1 cellular context compared by ENCODE assay signal in the genomic region with DNA sequence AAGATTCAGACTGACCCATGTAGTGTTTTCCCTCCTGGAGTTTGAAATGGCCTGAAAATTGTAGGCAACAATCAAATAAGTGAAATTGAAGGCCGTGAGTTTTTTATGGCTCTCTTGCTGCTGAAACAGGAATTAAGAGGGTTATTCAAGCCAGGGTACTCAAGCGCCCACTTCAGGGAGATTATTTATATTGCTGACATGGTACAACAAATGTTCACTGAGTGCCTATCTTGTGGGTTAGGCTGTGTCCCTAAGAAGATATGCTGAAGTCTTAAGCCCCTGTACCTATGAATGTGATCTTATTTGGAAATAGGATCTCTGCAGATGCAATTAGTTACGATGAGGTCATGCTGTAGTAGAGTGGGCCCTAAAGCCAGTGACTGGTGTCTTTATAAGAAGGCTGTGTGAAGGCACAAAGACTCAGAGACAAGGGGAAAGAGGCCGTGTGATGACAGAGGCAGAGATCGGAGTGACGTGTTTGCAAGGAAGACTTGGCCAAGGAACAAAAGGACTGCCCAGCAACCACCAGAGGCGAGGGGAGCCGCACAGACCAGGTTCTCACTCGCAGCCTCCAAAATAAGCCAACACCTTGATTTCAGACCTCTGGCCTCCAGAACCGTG.
TF ChIP-seq lines count a peak whose summit lies in the region.

No MANE protein-coding gene starts in this region.

TF ChIP-seq in HEK293, 187 proteins besides CTCF, POLR2A, EP300 and RAD21 (continued from another document and continues in another):
- TF ChIP-seq, protein P1, sequence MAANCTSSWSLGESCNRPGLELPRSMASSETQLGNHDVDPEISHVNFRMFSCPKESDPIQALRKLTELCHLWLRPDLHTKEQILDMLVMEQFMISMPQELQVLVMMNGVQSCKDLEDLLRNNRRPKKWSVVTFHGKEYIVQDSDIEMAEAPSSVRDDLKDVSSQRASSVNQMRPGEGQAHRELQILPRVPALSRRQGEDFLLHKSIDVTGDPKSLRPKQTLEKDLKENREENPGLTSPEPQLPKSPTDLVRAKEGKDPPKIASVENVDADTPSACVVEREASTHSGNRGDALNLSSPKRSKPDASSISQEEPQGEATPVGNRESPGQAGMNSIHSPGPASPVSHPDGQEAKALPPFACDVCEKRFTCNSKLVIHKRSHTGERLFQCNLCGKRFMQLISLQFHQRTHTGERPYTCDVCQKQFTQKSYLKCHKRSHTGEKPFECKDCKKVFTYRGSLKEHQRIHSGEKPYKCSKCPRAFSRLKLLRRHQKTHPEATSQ (tag by site-specific recombination; IDR thresholded peaks at IDR 0.05), result no peak
- TF ChIP-seq ZNF670 (tag by site-specific recombination; IDR thresholded peaks at IDR 0.05; ENCODE audit: low read depth) (no peak), ZNF571 (tag by site-specific recombination; IDR thresholded peaks at IDR 0.05) (no peak), MEIS1 (CRISPR knock-in tag; IDR thresholded peaks at IDR 0.05; ENCODE audit: borderline replicate concordance) (no peak), SETDB1 (IDR thresholded peaks at IDR 0.05; ENCODE audit: insufficient read length, low read length) (no peak), ZNF621 (tag by site-specific recombination; IDR thresholded peaks at IDR 0.05) (no peak), GLI4 (tag by site-specific recombination; IDR thresholded peaks at IDR 0.05) (no peak), ZNF629 (tag by site-specific recombination; IDR thresholded peaks at IDR 0.05) (peak; percentile 58), ZFP37 (tag by site-specific recombination; IDR thresholded peaks at IDR 0.05) (no peak), HOXC10 (CRISPR knock-in tag; IDR thresholded peaks at IDR 0.05) (no peak), ZFP69B (tag by site-specific recombination; IDR thresholded peaks at IDR 0.05) (peak; percentile 65; the same call in 1 of the 2 replicates), ZNF510 (tag by site-specific recombination; IDR thresholded peaks at IDR 0.05; ENCODE audit: insufficient replicate concordance) (no peak), ZBTB1 (tag by site-specific recombination; IDR thresholded peaks at IDR 0.05) (no peak), ZNF391 (tag by site-specific recombination; IDR thresholded peaks at IDR 0.05; ENCODE audit: borderline replicate concordance, low read depth) (no peak), ZNF366 (tag by site-specific recombination; conservative IDR thresholded peaks at IDR 0.05) (no peak), ZEB2 (tag by site-specific recombination; IDR thresholded peaks at IDR 0.05) (0 out of 2 replicates have a peak, but pooled peaks have one; percentile 30), KLF7 (tag by site-specific recombination; IDR thresholded peaks at IDR 0.05; ENCODE audit: borderline replicate concordance) (no peak), ZNF292 (tag by site-specific recombination; IDR thresholded peaks at IDR 0.05; ENCODE audit: borderline replicate concordance, low read depth) (no peak), ZSCAN18 (tag by site-specific recombination; IDR thresholded peaks at IDR 0.05) (no peak), ZNF560 (tag by site-specific recombination; IDR thresholded peaks at IDR 0.05; ENCODE audit: borderline replicate concordance) (no peak), ZNF48 (tag by site-specific recombination; IDR thresholded peaks at IDR 0.05) (no peak), ZNF223 (tag by site-specific recombination; IDR thresholded peaks at IDR 0.05) (no peak), ZNF133 (tag by site-specific recombination; IDR thresholded peaks at IDR 0.05) (no peak), ZNF324 (tag by site-specific recombination; IDR thresholded peaks at IDR 0.05) (no peak), ZNF529 (tag by site-specific recombination; IDR thresholded peaks at IDR 0.05; ENCODE audit: insufficient replicate concordance) (no peak), KLF16 (tag by site-specific recombination; IDR thresholded peaks at IDR 0.05) (no peak), ZSCAN4 (tag by site-specific recombination; IDR thresholded peaks at IDR 0.05) (no peak), ZNF580 (tag by site-specific recombination; IDR thresholded peaks at IDR 0.05) (no peak), YY1 (tag by site-specific recombination; IDR thresholded peaks at IDR 0.05) (no peak), ZNF473 (tag by site-specific recombination; IDR thresholded peaks at IDR 0.05) (no peak), KLF1 (tag by site-specific recombination; IDR thresholded peaks at IDR 0.05) (no peak), ZNF610 (tag by site-specific recombination; IDR thresholded peaks at IDR 0.05; ENCODE audit: borderline replicate concordance) (no peak), ZNF19 (tag by site-specific recombination; IDR thresholded peaks at IDR 0.05; ENCODE audit: low read depth) (no peak), ZNF791 (tag by site-specific recombination; IDR thresholded peaks at IDR 0.05) (no peak), ZNF514 (tag by site-specific recombination; IDR thresholded peaks at IDR 0.05) (no peak), PATZ1 (tag by site-specific recombination; IDR thresholded peaks at IDR 0.05) (0 out of 2 replicates have a peak, but pooled peaks have one; percentile 12), GLI2 (tag by site-specific recombination; IDR thresholded peaks at IDR 0.05; ENCODE audit: borderline replicate concordance, low read depth) (no peak), ZNF544 (tag by site-specific recombination; IDR thresholded peaks at IDR 0.05) (no peak)
- TF ChIP-seq, protein P2, sequence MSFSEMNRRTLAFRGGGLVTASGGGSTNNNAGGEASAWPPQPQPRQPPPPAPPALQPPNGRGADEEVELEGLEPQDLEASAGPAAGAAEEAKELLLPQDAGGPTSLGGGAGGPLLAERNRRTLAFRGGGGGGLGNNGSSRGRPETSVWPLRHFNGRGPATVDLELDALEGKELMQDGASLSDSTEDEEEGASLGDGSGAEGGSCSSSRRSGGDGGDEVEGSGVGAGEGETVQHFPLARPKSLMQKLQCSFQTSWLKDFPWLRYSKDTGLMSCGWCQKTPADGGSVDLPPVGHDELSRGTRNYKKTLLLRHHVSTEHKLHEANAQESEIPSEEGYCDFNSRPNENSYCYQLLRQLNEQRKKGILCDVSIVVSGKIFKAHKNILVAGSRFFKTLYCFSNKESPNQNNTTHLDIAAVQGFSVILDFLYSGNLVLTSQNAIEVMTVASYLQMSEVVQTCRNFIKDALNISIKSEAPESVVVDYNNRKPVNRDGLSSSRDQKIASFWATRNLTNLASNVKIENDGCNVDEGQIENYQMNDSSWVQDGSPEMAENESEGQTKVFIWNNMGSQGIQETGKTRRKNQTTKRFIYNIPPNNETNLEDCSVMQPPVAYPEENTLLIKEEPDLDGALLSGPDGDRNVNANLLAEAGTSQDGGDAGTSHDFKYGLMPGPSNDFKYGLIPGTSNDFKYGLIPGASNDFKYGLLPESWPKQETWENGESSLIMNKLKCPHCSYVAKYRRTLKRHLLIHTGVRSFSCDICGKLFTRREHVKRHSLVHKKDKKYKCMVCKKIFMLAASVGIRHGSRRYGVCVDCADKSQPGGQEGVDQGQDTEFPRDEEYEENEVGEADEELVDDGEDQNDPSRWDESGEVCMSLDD (tag by site-specific recombination; IDR thresholded peaks at IDR 0.05), result no peak
- TF ChIP-seq, protein P3, sequence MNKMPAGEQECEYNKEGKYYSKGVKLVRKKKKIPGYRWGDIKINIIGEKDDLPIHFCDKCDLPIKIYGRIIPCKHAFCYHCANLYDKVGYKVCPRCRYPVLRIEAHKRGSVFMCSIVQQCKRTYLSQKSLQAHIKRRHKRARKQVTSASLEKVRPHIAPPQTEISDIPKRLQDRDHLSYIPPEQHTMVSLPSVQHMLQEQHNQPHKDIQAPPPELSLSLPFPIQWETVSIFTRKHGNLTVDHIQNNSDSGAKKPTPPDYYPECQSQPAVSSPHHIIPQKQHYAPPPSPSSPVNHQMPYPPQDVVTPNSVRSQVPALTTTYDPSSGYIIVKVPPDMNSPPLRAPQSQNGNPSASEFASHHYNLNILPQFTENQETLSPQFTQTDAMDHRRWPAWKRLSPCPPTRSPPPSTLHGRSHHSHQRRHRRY (tag by site-specific recombination; IDR thresholded peaks at IDR 0.05), result no peak
- TF ChIP-seq, protein P4, sequence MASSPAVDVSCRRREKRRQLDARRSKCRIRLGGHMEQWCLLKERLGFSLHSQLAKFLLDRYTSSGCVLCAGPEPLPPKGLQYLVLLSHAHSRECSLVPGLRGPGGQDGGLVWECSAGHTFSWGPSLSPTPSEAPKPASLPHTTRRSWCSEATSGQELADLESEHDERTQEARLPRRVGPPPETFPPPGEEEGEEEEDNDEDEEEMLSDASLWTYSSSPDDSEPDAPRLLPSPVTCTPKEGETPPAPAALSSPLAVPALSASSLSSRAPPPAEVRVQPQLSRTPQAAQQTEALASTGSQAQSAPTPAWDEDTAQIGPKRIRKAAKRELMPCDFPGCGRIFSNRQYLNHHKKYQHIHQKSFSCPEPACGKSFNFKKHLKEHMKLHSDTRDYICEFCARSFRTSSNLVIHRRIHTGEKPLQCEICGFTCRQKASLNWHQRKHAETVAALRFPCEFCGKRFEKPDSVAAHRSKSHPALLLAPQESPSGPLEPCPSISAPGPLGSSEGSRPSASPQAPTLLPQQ (tag by site-specific recombination; IDR thresholded peaks at IDR 0.05), result peak; percentile 80
- TF ChIP-seq, protein P5, sequence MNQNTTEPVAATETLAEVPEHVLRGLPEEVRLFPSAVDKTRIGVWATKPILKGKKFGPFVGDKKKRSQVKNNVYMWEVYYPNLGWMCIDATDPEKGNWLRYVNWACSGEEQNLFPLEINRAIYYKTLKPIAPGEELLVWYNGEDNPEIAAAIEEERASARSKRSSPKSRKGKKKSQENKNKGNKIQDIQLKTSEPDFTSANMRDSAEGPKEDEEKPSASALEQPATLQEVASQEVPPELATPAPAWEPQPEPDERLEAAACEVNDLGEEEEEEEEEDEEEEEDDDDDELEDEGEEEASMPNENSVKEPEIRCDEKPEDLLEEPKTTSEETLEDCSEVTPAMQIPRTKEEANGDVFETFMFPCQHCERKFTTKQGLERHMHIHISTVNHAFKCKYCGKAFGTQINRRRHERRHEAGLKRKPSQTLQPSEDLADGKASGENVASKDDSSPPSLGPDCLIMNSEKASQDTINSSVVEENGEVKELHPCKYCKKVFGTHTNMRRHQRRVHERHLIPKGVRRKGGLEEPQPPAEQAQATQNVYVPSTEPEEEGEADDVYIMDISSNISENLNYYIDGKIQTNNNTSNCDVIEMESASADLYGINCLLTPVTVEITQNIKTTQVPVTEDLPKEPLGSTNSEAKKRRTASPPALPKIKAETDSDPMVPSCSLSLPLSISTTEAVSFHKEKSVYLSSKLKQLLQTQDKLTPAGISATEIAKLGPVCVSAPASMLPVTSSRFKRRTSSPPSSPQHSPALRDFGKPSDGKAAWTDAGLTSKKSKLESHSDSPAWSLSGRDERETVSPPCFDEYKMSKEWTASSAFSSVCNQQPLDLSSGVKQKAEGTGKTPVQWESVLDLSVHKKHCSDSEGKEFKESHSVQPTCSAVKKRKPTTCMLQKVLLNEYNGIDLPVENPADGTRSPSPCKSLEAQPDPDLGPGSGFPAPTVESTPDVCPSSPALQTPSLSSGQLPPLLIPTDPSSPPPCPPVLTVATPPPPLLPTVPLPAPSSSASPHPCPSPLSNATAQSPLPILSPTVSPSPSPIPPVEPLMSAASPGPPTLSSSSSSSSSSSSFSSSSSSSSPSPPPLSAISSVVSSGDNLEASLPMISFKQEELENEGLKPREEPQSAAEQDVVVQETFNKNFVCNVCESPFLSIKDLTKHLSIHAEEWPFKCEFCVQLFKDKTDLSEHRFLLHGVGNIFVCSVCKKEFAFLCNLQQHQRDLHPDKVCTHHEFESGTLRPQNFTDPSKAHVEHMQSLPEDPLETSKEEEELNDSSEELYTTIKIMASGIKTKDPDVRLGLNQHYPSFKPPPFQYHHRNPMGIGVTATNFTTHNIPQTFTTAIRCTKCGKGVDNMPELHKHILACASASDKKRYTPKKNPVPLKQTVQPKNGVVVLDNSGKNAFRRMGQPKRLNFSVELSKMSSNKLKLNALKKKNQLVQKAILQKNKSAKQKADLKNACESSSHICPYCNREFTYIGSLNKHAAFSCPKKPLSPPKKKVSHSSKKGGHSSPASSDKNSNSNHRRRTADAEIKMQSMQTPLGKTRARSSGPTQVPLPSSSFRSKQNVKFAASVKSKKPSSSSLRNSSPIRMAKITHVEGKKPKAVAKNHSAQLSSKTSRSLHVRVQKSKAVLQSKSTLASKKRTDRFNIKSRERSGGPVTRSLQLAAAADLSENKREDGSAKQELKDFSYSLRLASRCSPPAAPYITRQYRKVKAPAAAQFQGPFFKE (tag by site-specific recombination; IDR thresholded peaks at IDR 0.05; ENCODE audit: borderline replicate concordance), result no peak
